ENCODE assay signal across 9 cellular contexts in genomic region chr19:5403968-5404640, GRCh38. TPM values are rescaled to one million over a fixed set of nuclear protein-coding genes. Genes with fewer than 3 reads are reported as not detected.
DNase-seq lines count a peak whose midpoint lies in the region; ATAC-seq lines count a peak whose summit lies in the region.
"Had no signal": no experiment of that assay in that cellular context is flagged by ENCODE, and none has a peak within 500 bp of the region (broad histone marks: within the 10 kb centered on the region; RNA-seq: fewer than 3 reads in every experiment).

No MANE protein-coding gene starts in this region.

- H3K4me3 ChIP-seq in Jurkat, Clone E6-1 (ENCODE audit: low read length), result no peak overlapping the region
- H3K4me3 ChIP-seq: skin epidermis had no signal

- no peak overlapping the region for H3K27ac ChIP-seq in caudate nucleus (ENCODE audit: low read depth, low read length)
- H3K27ac ChIP-seq: skin epidermis had no signal

- peak; percentile 69 for DNase-seq in CD1c-positive myeloid dendritic cell (ENCODE audit: extremely low spot score)
- peak; percentile 80 for DNase-seq in Jurkat, Clone E6-1 (ENCODE audit: low read depth, low spot score)
- DNase-seq in activated CD4-positive, CD25-positive, alpha-beta regulatory T cell treated with anti-CD3 and anti-CD28 coated beads, Interleukin-2, amount 50 U/mL, for 72 hours, result peak; percentile 49
- peak in 34 of 61 donors; percentile 0 to 40 (median 9) for DNase-seq in caudate nucleus (lab: John Stamatoyannopoulos, UW)
- peak; percentile 62 for DNase-seq in left lobe of liver (ENCODE audit: low spot score)
- DNase-seq in stimulated activated CD8-positive, alpha-beta memory T cell treated with anti-CD3 and anti-CD28 coated beads, Interleukin-12 subunit alpha, Interleukin-12 subunit beta, amount 100 ng/mL, for 1 hour (ENCODE audit: low read depth), result peak; percentile 14
- no peak for DNase-seq in COR-L47 (lab: John Stamatoyannopoulos, UW)

- ATAC-seq in left lobe of liver (peak; percentile 92), HG02970 (IDR thresholded peaks at IDR 0.05; ENCODE audit: low FRiP score, unreplicated experiment) (no peak)

RNA-seq across cellular contexts. Expression of gene ZNRF4, which starts 51.1 kb away (rescaled TPM):
- not detected for polyA plus RNA-seq in Jurkat, Clone E6-1 (2012; ENCODE audit: insufficient read depth, insufficient read length)
- not detected for total RNA-seq in left lobe of liver
